1 cellular context compared by ENCODE assay signal in the genomic region with DNA sequence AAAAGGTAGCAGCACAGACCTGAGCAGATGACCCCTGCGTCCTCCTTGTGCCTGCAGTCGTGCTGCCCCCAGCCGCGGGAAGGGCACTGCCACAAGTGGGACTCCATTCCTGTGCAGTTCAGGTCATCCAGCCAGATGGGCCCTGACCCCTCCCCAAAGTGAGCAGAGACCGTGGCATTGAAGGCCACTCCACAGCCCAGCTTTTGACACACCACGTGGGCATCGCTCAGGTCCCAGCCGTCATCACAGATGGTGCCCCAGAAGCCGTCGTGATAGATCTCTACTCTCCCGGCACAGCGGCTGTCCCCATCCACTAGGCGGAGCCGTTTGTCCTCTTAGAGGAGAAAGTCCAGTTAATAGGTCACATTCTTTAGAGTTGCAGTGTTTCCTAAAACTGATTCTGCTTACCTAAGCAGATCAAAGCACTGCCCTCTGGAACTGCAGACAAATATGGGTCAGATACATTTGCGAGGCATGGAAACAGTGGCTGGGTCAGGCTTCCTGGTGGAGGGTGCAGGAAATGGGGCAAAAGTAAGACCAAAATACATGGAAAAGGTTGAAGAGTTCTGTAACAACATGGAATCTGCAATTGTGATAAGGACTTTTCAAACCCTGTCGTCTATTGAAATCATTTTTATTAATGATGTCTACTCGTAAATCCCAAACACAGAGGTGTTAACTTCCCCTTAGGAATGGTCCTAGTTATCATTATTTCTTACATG.
TF ChIP-seq lines count a peak whose summit lies in the region.

No MANE protein-coding gene starts in this region.

TF ChIP-seq in HepG2, 621 proteins besides CTCF, POLR2A, EP300 and RAD21 (continued from another document):
- TF ChIP-seq, protein P1, sequence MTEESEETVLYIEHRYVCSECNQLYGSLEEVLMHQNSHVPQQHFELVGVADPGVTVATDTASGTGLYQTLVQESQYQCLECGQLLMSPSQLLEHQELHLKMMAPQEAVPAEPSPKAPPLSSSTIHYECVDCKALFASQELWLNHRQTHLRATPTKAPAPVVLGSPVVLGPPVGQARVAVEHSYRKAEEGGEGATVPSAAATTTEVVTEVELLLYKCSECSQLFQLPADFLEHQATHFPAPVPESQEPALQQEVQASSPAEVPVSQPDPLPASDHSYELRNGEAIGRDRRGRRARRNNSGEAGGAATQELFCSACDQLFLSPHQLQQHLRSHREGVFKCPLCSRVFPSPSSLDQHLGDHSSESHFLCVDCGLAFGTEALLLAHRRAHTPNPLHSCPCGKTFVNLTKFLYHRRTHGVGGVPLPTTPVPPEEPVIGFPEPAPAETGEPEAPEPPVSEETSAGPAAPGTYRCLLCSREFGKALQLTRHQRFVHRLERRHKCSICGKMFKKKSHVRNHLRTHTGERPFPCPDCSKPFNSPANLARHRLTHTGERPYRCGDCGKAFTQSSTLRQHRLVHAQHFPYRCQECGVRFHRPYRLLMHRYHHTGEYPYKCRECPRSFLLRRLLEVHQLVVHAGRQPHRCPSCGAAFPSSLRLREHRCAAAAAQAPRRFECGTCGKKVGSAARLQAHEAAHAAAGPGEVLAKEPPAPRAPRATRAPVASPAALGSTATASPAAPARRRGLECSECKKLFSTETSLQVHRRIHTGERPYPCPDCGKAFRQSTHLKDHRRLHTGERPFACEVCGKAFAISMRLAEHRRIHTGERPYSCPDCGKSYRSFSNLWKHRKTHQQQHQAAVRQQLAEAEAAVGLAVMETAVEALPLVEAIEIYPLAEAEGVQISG (CRISPR knock-in tag; IDR thresholded peaks at IDR 0.05), result peak; percentile 38; the same call in 1 of the 2 replicates
- TF ChIP-seq MAFG (CRISPR knock-in tag; IDR thresholded peaks at IDR 0.05) (no peak; the same call in 1 of the 2 replicates), NFE2 (CRISPR knock-in tag; IDR thresholded peaks at IDR 0.05) (no peak), TAF1 (CRISPR knock-in tag; IDR thresholded peaks at IDR 0.05) (no peak), ZNF33A (CRISPR knock-in tag; IDR thresholded peaks at IDR 0.05; ENCODE audit: borderline replicate concordance) (no peak), TBP (CRISPR knock-in tag; IDR thresholded peaks at IDR 0.05) (no peak), ZNF615 (CRISPR knock-in tag; IDR thresholded peaks at IDR 0.05; ENCODE audit: borderline replicate concordance) (no peak), FLYWCH1 (CRISPR knock-in tag; IDR thresholded peaks at IDR 0.05) (no peak), RFXAP (CRISPR knock-in tag; IDR thresholded peaks at IDR 0.05; ENCODE audit: borderline replicate concordance) (peak; percentile 49; the same call in 1 of the 2 replicates), NCOA1 (CRISPR knock-in tag; IDR thresholded peaks at IDR 0.05) (no peak), IKZF4 (CRISPR knock-in tag; IDR thresholded peaks at IDR 0.05; ENCODE audit: borderline replicate concordance, low read depth, not compliant biosample characterization) (no peak), ZNF33B (CRISPR knock-in tag; IDR thresholded peaks at IDR 0.05) (no peak), ZNF460 (CRISPR knock-in tag; IDR thresholded peaks at IDR 0.05; ENCODE audit: borderline replicate concordance) (no peak), ZNF121 (CRISPR knock-in tag; IDR thresholded peaks at IDR 0.05) (no peak), KAT8 (CRISPR knock-in tag; IDR thresholded peaks at IDR 0.05) (0 out of 2 replicates have a peak, but pooled peaks have one; percentile 17), NR2F2 (IDR thresholded peaks at IDR 0.05; ENCODE audit: borderline replicate concordance, low read depth) (no peak), ZNF383 (CRISPR knock-in tag; IDR thresholded peaks at IDR 0.05; ENCODE audit: borderline replicate concordance) (no peak), ZNF776 (CRISPR knock-in tag; IDR thresholded peaks at IDR 0.05) (no peak), MAF1 (CRISPR knock-in tag; IDR thresholded peaks at IDR 0.05; ENCODE audit: borderline replicate concordance) (no peak), ZNF891 (CRISPR knock-in tag; IDR thresholded peaks at IDR 0.05) (no peak), REL (CRISPR knock-in tag; conservative IDR thresholded peaks at IDR 0.05) (no peak), ZNF282 (IDR thresholded peaks at IDR 0.05; ENCODE audit: partially characterized antibody) (no peak)
- TF ChIP-seq, protein P2, sequence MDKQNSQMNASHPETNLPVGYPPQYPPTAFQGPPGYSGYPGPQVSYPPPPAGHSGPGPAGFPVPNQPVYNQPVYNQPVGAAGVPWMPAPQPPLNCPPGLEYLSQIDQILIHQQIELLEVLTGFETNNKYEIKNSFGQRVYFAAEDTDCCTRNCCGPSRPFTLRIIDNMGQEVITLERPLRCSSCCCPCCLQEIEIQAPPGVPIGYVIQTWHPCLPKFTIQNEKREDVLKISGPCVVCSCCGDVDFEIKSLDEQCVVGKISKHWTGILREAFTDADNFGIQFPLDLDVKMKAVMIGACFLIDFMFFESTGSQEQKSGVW (CRISPR knock-in tag; IDR thresholded peaks at IDR 0.05; ENCODE audit: borderline replicate concordance), result no peak
- TF ChIP-seq, protein P3, sequence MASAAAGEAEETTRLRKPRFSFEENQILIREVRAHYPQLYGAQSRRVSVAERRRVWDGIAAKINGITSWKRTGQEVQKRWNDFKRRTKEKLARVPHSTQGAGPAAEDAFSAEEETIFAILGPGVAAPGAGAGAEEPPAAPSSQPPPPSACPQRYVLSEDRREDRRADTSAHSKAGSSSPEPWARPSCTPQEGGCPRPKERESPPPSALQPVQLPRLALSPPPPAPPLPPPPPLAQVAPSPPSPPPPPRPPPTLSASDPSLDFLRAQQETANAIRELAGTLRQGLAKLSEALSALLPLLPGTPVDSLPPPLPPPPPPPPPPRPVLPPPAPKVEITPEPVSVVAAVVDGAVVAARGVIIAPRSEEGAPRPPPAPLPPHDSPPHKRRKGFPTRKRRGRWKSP (CRISPR knock-in tag; IDR thresholded peaks at IDR 0.05), result no peak
- TF ChIP-seq, protein P4, sequence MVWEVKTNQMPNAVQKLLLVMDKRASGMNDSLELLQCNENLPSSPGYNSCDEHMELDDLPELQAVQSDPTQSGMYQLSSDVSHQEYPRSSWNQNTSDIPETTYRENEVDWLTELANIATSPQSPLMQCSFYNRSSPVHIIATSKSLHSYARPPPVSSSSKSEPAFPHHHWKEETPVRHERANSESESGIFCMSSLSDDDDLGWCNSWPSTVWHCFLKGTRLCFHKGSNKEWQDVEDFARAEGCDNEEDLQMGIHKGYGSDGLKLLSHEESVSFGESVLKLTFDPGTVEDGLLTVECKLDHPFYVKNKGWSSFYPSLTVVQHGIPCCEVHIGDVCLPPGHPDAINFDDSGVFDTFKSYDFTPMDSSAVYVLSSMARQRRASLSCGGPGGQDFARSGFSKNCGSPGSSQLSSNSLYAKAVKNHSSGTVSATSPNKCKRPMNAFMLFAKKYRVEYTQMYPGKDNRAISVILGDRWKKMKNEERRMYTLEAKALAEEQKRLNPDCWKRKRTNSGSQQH (CRISPR knock-in tag; IDR thresholded peaks at IDR 0.05; ENCODE audit: low read depth), result no peak
- TF ChIP-seq, protein P5, sequence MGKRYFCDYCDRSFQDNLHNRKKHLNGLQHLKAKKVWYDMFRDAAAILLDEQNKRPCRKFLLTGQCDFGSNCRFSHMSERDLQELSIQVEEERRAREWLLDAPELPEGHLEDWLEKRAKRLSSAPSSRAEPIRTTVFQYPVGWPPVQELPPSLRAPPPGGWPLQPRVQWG (CRISPR knock-in tag; IDR thresholded peaks at IDR 0.05; ENCODE audit: borderline replicate concordance, low read depth), result no peak
- TF ChIP-seq, protein P6, sequence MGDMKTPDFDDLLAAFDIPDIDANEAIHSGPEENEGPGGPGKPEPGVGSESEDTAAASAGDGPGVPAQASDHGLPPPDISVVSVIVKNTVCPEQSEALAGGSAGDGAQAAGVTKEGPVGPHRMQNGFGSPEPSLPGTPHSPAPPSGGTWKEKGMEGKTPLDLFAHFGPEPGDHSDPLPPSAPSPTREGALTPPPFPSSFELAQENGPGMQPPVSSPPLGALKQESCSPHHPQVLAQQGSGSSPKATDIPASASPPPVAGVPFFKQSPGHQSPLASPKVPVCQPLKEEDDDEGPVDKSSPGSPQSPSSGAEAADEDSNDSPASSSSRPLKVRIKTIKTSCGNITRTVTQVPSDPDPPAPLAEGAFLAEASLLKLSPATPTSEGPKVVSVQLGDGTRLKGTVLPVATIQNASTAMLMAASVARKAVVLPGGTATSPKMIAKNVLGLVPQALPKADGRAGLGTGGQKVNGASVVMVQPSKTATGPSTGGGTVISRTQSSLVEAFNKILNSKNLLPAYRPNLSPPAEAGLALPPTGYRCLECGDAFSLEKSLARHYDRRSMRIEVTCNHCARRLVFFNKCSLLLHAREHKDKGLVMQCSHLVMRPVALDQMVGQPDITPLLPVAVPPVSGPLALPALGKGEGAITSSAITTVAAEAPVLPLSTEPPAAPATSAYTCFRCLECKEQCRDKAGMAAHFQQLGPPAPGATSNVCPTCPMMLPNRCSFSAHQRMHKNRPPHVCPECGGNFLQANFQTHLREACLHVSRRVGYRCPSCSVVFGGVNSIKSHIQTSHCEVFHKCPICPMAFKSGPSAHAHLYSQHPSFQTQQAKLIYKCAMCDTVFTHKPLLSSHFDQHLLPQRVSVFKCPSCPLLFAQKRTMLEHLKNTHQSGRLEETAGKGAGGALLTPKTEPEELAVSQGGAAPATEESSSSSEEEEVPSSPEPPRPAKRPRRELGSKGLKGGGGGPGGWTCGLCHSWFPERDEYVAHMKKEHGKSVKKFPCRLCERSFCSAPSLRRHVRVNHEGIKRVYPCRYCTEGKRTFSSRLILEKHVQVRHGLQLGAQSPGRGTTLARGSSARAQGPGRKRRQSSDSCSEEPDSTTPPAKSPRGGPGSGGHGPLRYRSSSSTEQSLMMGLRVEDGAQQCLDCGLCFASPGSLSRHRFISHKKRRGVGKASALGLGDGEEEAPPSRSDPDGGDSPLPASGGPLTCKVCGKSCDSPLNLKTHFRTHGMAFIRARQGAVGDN (CRISPR knock-in tag; IDR thresholded peaks at IDR 0.05), result peak; percentile 28; the same call in 1 of the 2 replicates
- TF ChIP-seq, protein P7, sequence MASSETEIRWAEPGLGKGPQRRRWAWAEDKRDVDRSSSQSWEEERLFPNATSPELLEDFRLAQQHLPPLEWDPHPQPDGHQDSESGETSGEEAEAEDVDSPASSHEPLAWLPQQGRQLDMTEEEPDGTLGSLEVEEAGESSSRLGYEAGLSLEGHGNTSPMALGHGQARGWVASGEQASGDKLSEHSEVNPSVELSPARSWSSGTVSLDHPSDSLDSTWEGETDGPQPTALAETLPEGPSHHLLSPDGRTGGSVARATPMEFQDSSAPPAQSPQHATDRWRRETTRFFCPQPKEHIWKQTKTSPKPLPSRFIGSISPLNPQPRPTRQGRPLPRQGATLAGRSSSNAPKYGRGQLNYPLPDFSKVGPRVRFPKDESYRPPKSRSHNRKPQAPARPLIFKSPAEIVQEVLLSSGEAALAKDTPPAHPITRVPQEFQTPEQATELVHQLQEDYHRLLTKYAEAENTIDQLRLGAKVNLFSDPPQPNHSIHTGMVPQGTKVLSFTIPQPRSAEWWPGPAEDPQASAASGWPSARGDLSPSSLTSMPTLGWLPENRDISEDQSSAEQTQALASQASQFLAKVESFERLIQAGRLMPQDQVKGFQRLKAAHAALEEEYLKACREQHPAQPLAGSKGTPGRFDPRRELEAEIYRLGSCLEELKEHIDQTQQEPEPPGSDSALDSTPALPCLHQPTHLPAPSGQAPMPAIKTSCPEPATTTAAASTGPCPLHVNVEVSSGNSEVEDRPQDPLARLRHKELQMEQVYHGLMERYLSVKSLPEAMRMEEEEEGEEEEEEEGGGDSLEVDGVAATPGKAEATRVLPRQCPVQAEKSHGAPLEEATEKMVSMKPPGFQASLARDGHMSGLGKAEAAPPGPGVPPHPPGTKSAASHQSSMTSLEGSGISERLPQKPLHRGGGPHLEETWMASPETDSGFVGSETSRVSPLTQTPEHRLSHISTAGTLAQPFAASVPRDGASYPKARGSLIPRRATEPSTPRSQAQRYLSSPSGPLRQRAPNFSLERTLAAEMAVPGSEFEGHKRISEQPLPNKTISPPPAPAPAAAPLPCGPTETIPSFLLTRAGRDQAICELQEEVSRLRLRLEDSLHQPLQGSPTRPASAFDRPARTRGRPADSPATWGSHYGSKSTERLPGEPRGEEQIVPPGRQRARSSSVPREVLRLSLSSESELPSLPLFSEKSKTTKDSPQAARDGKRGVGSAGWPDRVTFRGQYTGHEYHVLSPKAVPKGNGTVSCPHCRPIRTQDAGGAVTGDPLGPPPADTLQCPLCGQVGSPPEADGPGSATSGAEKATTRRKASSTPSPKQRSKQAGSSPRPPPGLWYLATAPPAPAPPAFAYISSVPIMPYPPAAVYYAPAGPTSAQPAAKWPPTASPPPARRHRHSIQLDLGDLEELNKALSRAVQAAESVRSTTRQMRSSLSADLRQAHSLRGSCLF (CRISPR knock-in tag; IDR thresholded peaks at IDR 0.05; ENCODE audit: borderline replicate concordance), result no peak
